10 cellular contexts compared by ENCODE assay signal in the genomic region with DNA sequence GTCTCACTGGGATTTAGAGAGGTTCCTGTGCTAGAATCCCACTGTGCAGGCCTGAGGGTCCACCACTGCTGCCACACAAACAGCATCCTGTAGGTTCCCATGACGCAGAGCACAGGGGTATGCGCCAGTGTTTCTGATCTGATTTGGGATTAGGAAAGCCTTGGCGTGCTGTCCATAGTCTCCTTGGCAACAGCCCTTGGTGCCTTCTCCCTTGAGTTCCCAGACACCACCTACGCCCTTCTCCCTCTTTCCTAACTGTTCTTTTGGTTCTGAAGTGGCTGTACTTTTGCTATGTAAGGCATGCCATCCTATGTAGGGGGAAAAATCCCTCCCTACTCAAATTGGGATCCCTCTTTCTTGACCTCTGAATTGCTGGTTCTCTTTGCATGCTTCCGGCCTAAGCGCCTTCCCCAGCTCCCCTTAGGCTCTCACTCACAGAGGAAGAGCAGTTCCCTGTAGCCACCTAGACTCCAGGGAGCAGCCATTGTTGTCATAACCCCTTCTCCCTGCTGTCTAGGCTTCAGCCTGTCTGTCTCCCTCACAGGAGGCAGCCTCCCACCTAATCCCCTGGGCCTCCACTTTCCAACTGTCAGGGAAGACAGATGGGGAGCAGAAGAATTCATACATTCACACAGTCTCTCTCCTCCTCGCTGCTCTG. TPM values are rescaled to one million over a fixed set of nuclear protein-coding genes. Genes with fewer than 3 reads are reported as not detected.
DNase-seq lines count a peak whose midpoint lies in the region; TF ChIP-seq lines count a peak whose summit lies in the region.
"Had no signal": no experiment of that assay in that cellular context is flagged by ENCODE, and none has a peak within 500 bp of the region (broad histone marks: within the 10 kb centered on the region; RNA-seq: fewer than 3 reads in every experiment).

No MANE protein-coding gene starts in this region.

- no peaks in the 10 kb centered on the region for H3K27me3 Mint-ChIP-seq in activated naive CD4-positive, alpha-beta T cell treated with anti-CD3 and anti-CD28 coated beads for 36 hours (ENCODE audit: low read depth)
- no peaks in the 10 kb centered on the region for H3K27me3 Mint-ChIP-seq in type B pancreatic cell

- CTCF ChIA-PET in activated naive CD4-positive, alpha-beta T cell treated with anti-CD3 and anti-CD28 coated beads for 36 hours (lab: Charles Lee): interaction anchor here (0.6 to 0.8 kb wide), 2 partner anchors 82 to 196 kb away, joined by 3 read pairs; a partner anchor contains a TSS

- H3K27ac Mint-ChIP-seq in activated naive CD4-positive, alpha-beta T cell treated with anti-CD3 and anti-CD28 coated beads for 36 hours: peak overlapping the region; percentile 94
- peak overlapping the region; percentile 43 for H3K27ac Mint-ChIP-seq in type B pancreatic cell

- H3K4me3 ChIP-seq in Karpas-422 (ENCODE audit: low read length) (peak overlapping the region; percentile 61), cardiac muscle cell (no peak overlapping the region), smooth muscle cell (no peak overlapping the region)

- intact Hi-C loops in activated naive CD4-positive, alpha-beta T cell treated with anti-CD3 and anti-CD28 coated beads for 36 hours (cut with micrococcal nuclease): loop anchor here (1.0 kb wide), 1 partner anchor 15 kb away; a partner anchor contains a TSS

- H3K9me3 ChIP-seq in Karpas-422 (ENCODE audit: low read length) (no peaks in the 10 kb centered on the region), cardiac muscle cell (ENCODE audit: low read depth) (no peaks in the 10 kb centered on the region), smooth muscle cell (replicated peaks; ENCODE audit: low read depth) (no peaks in the 10 kb centered on the region)

- H3K9me3 Mint-ChIP-seq in activated naive CD4-positive, alpha-beta T cell treated with anti-CD3 and anti-CD28 coated beads for 36 hours: no peaks in the 10 kb centered on the region
- no peaks in the 10 kb centered on the region for H3K9me3 Mint-ChIP-seq in type B pancreatic cell

- no peaks in the 10 kb centered on the region for H3K9me2 ChIP-seq in Karpas-422 (replicated peaks; ENCODE audit: insufficient read depth, low read length)

- H3K4me2 ChIP-seq in Karpas-422 (ENCODE audit: low read depth, low read length, poor library complexity, severe bottlenecking) (peak overlapping the region; percentile 72), smooth muscle cell (no peak overlapping the region)

- peaks cover 18% of the 10 kb centered on the region for H3K4me1 Mint-ChIP-seq in activated naive CD4-positive, alpha-beta T cell treated with anti-CD3 and anti-CD28 coated beads for 36 hours (ENCODE audit: low read depth)
- peaks cover 27% of the 10 kb centered on the region for H3K4me1 Mint-ChIP-seq in type B pancreatic cell (ENCODE audit: unreplicated experiment)

- H3K27ac ChIP-seq in Karpas-422 (ENCODE audit: low read length): peak overlapping the region; percentile 84
- H3K27ac ChIP-seq in cardiac muscle cell: peak overlapping the region; percentile 77
- H3K27ac ChIP-seq in smooth muscle cell (ENCODE audit: low read depth): no peak overlapping the region
- H3K27ac ChIP-seq: C4-2B had no signal

- H4K20me1 ChIP-seq in Karpas-422 (ENCODE audit: insufficient read depth, low read depth, low read length) (no peaks in the 10 kb centered on the region), smooth muscle cell (ENCODE audit: low read depth) (no peaks in the 10 kb centered on the region)

- peak overlapping the region; percentile 76 for H3K4me3 Mint-ChIP-seq in activated naive CD4-positive, alpha-beta T cell treated with anti-CD3 and anti-CD28 coated beads for 36 hours
- no peak overlapping the region for H3K4me3 Mint-ChIP-seq in type B pancreatic cell

- H3K9ac ChIP-seq in Karpas-422 (ENCODE audit: low read length): peak overlapping the region; percentile 67
- H3K9ac ChIP-seq in smooth muscle cell (ENCODE audit: low read depth): no peak overlapping the region

- no peaks in the 10 kb centered on the region for H3K27me3 ChIP-seq in Karpas-422 (ENCODE audit: low read length)
- no peaks in the 10 kb centered on the region for H3K27me3 ChIP-seq in cardiac muscle cell
- no peaks in the 10 kb centered on the region for H3K27me3 ChIP-seq in smooth muscle cell (ENCODE audit: low read depth)

- no peaks in the 10 kb centered on the region for H3K36me3 Mint-ChIP-seq in activated naive CD4-positive, alpha-beta T cell treated with anti-CD3 and anti-CD28 coated beads for 36 hours (ENCODE audit: low read depth)
- no peaks in the 10 kb centered on the region for H3K36me3 Mint-ChIP-seq in type B pancreatic cell

- H2AFZ ChIP-seq in Karpas-422 (ENCODE audit: low read length) (peak overlapping the region; percentile 21; the same call in 1 of the 2 replicates), smooth muscle cell (ENCODE audit: low read depth) (no peak overlapping the region)

- H3K4me1 ChIP-seq in Karpas-422 (ENCODE audit: low read length) (peaks cover 57% of the 10 kb centered on the region), cardiac muscle cell (ENCODE audit: low read depth) (peaks cover 30% of the 10 kb centered on the region), smooth muscle cell (ENCODE audit: low read depth) (no peaks in the 10 kb centered on the region)

- TF ChIP-seq CTCF in cardiac muscle cell (IDR thresholded peaks at IDR 0.05; ENCODE audit: low read depth, low read length) (no peak), type B pancreatic cell (conservative IDR thresholded peaks at IDR 0.05) (no peak), smooth muscle cell (IDR thresholded peaks at IDR 0.05; ENCODE audit: borderline replicate concordance, insufficient read depth, poor library complexity, severe bottlenecking) (no peak)

- 87% methylated on average over 7 of the region's 7 CpGs for WGBS in smooth muscle cell (ENCODE audit: low lambda C conversion rate)

- DNase-seq in activated naive CD4-positive, alpha-beta T cell treated with anti-CD3 and anti-CD28 coated beads for 36 hours: no peak
- DNase-seq in activated naive CD4-positive, alpha-beta T cell treated with anti-CD3 and anti-CD28 coated beads, Interleukin-2, amount 50 U/mL, for 16 hours: no peak
- DNase-seq in Karpas-422: no peak
- no peak for DNase-seq in cardiac muscle cell (ENCODE audit: low read depth in 1 of 2, low spot score in 1 of 2)
- DNase-seq in type B pancreatic cell (ENCODE audit: extremely low spot score, unreplicated experiment): no peak
- DNase-seq in AG08396 (ENCODE audit: low spot score): no peak
- DNase-seq in NCI-H146 (lab: John Stamatoyannopoulos, UW): no peak
- no peak for DNase-seq in smooth muscle cell (lab: John Stamatoyannopoulos, UW; ENCODE audit: unreplicated experiment)
- DNase-seq: NCI-H1105 treated with DMSO at 0.1 percent for 48 hours had no signal

- no peaks in the 10 kb centered on the region for H3F3A ChIP-seq in smooth muscle cell (ENCODE audit: low read depth)

- no peaks in the 10 kb centered on the region for H3K36me3 ChIP-seq in Karpas-422 (ENCODE audit: insufficient read depth, low read length)
- H3K36me3 ChIP-seq in cardiac muscle cell: no peaks in the 10 kb centered on the region
- no peaks in the 10 kb centered on the region for H3K36me3 ChIP-seq in smooth muscle cell (ENCODE audit: low read depth)

- no peaks in the 10 kb centered on the region for H3K79me2 ChIP-seq in Karpas-422 (ENCODE audit: low read length)
- no peaks in the 10 kb centered on the region for H3K79me2 ChIP-seq in smooth muscle cell (ENCODE audit: low read depth)

RNA-seq across cellular contexts. Expression of a gene that starts 14.8 kb away (rescaled TPM):
- total RNA-seq in activated naive CD4-positive, alpha-beta T cell treated with anti-CD3 and anti-CD28 coated beads for 36 hours: 1 to 10 TPM; 7.3 to 8.1 TPM
- not detected in 2 replicates for total RNA-seq in Karpas-422 (2014; rRNA removed; shearing (Covaris generic); ENCODE audit: low replicate concordance)
- 13.9 and 16.6 TPM in 2 replicates for total RNA-seq in cardiac muscle cell
- 15.7 and 29.8 TPM in 2 replicates for polyA plus RNA-seq in cardiac muscle cell
- 9.8 and 22.1 TPM in 2 replicates for total RNA-seq in type B pancreatic cell (ENCODE audit: low replicate concordance)
- total RNA-seq in smooth muscle cell: 8.7 and 11.7 TPM in 2 replicates
- 7.3 and 8.0 TPM in 2 replicates for polyA plus RNA-seq in smooth muscle cell
